ENCODE assay signal across 8 cellular contexts in the genomic region with DNA sequence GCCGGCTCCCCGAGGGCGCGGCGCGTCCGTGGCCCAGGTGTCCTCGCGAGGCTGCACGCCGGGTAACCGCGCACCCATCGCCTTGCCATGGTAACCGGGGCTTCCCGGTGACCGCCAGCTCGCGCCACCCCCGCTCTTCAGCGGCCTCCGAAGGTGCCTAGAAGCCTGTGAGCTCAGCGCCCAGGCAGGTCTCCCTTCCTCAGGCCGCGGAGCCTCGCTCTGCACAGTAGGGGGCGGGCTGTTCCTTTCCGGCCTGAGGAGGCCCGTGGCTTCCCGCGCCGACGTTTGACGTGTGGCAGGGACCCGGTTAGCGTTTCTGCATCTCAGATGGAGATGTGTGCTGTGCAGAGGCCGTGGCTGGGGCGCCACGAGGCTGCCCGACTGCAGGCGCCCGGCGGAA.
DNase-seq lines count a peak whose midpoint lies in the region; ATAC-seq, FAIRE-seq and TF ChIP-seq lines count a peak whose summit lies in the region.

No MANE protein-coding gene starts in this region.

- TF ChIP-seq POLR2A in HepG2 (IDR thresholded peaks at IDR 0.05; ENCODE audit: insufficient read depth in 1 of 2, low read depth in 2 of 2, low read length in 2 of 2) = no peak

- TF ChIP-seq RAD21 in HepG2 (CRISPR knock-in tag; IDR thresholded peaks at IDR 0.05) = no peak

- no peak for FAIRE-seq in HepG2 (lab: Jason Lieb, UNC)

- no peak for ATAC-seq in HepG2
- no peak for ATAC-seq in GM21576 (IDR thresholded peaks at IDR 0.05; ENCODE audit: unreplicated experiment)

- H3K4me3 ChIP-seq in HepG2 (replicated peaks in 1 of 3; ENCODE audit: insufficient read depth in 1 of 3, low read depth in 2 of 3, low read length in 3 of 3) (no peak overlapping the region), MM.1S (ENCODE audit: low read length) (no peak overlapping the region)

- H3K36me3 ChIP-seq in HepG2 (replicated peaks in 1 of 2; ENCODE audit: control insufficient read depth in 1 of 2, insufficient read depth in 2 of 2, low read length in 2 of 2) (no peaks in the 10 kb centered on the region), MM.1S (replicated peaks; ENCODE audit: insufficient read depth, low read length) (no peaks in the 10 kb centered on the region)

- TF ChIP-seq EP300 in HepG2 (IDR thresholded peaks at IDR 0.05; ENCODE audit: low read depth in 2 of 2, low read length in 2 of 2) (no peak), HepG2 (CRISPR knock-in tag; IDR thresholded peaks at IDR 0.05; ENCODE audit: borderline replicate concordance) (no peak)

- no peaks in the 10 kb centered on the region for H3K79me2 ChIP-seq in HepG2 (ENCODE audit: insufficient read depth, low read length)
- no peaks in the 10 kb centered on the region for H3K79me2 ChIP-seq in MM.1S (ENCODE audit: low read length)

- intact Hi-C loops in HepG2 (cut with micrococcal nuclease; ENCODE audit: unreplicated experiment) = no loop called here

- H2AFZ ChIP-seq in HepG2 (ENCODE audit: low read length) (no peak overlapping the region), MM.1S (ENCODE audit: low read length) (no peak overlapping the region)

- H3K4me1 ChIP-seq in HepG2 (ENCODE audit: insufficient read depth, low read length) (peaks cover 9% of the 10 kb centered on the region), MM.1S (ENCODE audit: low read length) (peaks cover 6% of the 10 kb centered on the region)

- POLR2A ChIA-PET in HepG2 (lab: Yijun Ruan, JAX) = no interaction called here

- in situ Hi-C loops in HepG2 (cut with HindIII; ENCODE audit: extremely low pct_ligation_motif_present, low pct_unique_long_range_greater_than_20kb) = no loop called here

- H3K4me2 ChIP-seq in HepG2 (ENCODE audit: low read depth, low read length) (no peak overlapping the region), MM.1S (ENCODE audit: low read depth, low read length) (no peak overlapping the region)

- no TSS peak for BruUV-seq in HepG2 (replicated peaks; lab: Mats Ljungman, UMichigan)

- WGBS in HepG2 (ENCODE audit: low lambda C conversion rate) = 93% methylated on average over 31 of the region's 43 CpGs

- no peak overlapping the region for H3K27ac ChIP-seq in HepG2 (ENCODE audit: extremely low read length, insufficient read depth, low read length)
- H3K27ac ChIP-seq in MM.1S (ENCODE audit: low read length) = no peak overlapping the region

- H3F3A ChIP-seq in MM.1S (ENCODE audit: insufficient read depth, low read length) = no peaks in the 10 kb centered on the region

- H3K9me2 ChIP-seq in MM.1S (replicated peaks; ENCODE audit: insufficient read depth, low read length) = no peaks in the 10 kb centered on the region

- H3K27me3 ChIP-seq in HepG2 (ENCODE audit: control insufficient read depth in 1 of 2, insufficient read depth in 2 of 2, low read length in 2 of 2) = peaks cover 0 to 6% of the 10 kb centered on the region in 2 experiments; a peak in 2 of 5 replicates
- no peaks in the 10 kb centered on the region for H3K27me3 ChIP-seq in MM.1S (replicated peaks; ENCODE audit: insufficient read depth, low read length)

- H3K9me3 ChIP-seq in HepG2 (ENCODE audit: low read length) (peaks cover 10% of the 10 kb centered on the region; the same call in 1 of the 2 replicates), MM.1S (replicated peaks; ENCODE audit: insufficient read depth, low read length) (no peaks in the 10 kb centered on the region)

- CTCF ChIA-PET in HepG2 (lab: Yijun Ruan, JAX; ENCODE audit: low intra/inter-chr PET ratio, low total read pairs) = no interaction called here

- H4K20me1 ChIP-seq in HepG2 (ENCODE audit: insufficient read depth, low read length) (no peaks in the 10 kb centered on the region), MM.1S (ENCODE audit: insufficient read depth, low read length) (no peaks in the 10 kb centered on the region)

- TF ChIP-seq CTCF in HepG2 (CRISPR knock-in tag; IDR thresholded peaks at IDR 0.05) = peak; percentile 50
- TF ChIP-seq CTCF in MM.1S (IDR thresholded peaks at IDR 0.05; ENCODE audit: low read length) = no peak

- no peak overlapping the region for H3K9ac ChIP-seq in HepG2 (ENCODE audit: insufficient read depth, low read depth, low read length)
- no peak overlapping the region for H3K9ac ChIP-seq in MM.1S (ENCODE audit: low read length)

- DNase-seq in COLO829 (ENCODE audit: low spot score) (peak; percentile 8), NCI-H2171 (lab: John Stamatoyannopoulos, UW) (peak; percentile 35), HepG2 (ENCODE audit: low spot score) (no peak), MM.1S (no peak), T1000 (lab: John Stamatoyannopoulos, UW) (no peak), GM19238 (ENCODE audit: insufficient read length, low spot score) (no peak)
- peak; percentile 8 for DNase-seq in activated naive CD8-positive, alpha-beta T cell treated with anti-CD3 and anti-CD28 coated beads, Interleukin-2, amount 50 U/mL, for 16 hours (ENCODE audit: low read depth, low spot score)

TF ChIP-seq in HepG2, 621 proteins besides CTCF, POLR2A, EP300 and RAD21 (continues in another document):
- TF ChIP-seq CBX5 (CRISPR knock-in tag; IDR thresholded peaks at IDR 0.05; ENCODE audit: borderline replicate concordance) = no peak
- TF ChIP-seq HIVEP1 (CRISPR knock-in tag; IDR thresholded peaks at IDR 0.05) = no peak
- 0 out of 2 replicates have a peak, but pooled peaks have one; percentile 17 for TF ChIP-seq ZBTB38 (CRISPR knock-in tag; IDR thresholded peaks at IDR 0.05)
- no peak for TF ChIP-seq RARG (CRISPR knock-in tag; IDR thresholded peaks at IDR 0.05; ENCODE audit: low read depth)
- no peak for TF ChIP-seq GPN1 (CRISPR knock-in tag; IDR thresholded peaks at IDR 0.05; ENCODE audit: borderline replicate concordance)
- TF ChIP-seq, protein P1, sequence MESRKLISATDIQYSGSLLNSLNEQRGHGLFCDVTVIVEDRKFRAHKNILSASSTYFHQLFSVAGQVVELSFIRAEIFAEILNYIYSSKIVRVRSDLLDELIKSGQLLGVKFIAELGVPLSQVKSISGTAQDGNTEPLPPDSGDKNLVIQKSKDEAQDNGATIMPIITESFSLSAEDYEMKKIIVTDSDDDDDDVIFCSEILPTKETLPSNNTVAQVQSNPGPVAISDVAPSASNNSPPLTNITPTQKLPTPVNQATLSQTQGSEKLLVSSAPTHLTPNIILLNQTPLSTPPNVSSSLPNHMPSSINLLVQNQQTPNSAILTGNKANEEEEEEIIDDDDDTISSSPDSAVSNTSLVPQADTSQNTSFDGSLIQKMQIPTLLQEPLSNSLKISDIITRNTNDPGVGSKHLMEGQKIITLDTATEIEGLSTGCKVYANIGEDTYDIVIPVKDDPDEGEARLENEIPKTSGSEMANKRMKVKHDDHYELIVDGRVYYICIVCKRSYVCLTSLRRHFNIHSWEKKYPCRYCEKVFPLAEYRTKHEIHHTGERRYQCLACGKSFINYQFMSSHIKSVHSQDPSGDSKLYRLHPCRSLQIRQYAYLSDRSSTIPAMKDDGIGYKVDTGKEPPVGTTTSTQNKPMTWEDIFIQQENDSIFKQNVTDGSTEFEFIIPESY (CRISPR knock-in tag; IDR thresholded peaks at IDR 0.05) = peak; percentile 96
- TF ChIP-seq ZNF30 (CRISPR knock-in tag; IDR thresholded peaks at IDR 0.05) = no peak
- no peak for TF ChIP-seq ZBTB42 (CRISPR knock-in tag; IDR thresholded peaks at IDR 0.05)
- TF ChIP-seq ZSCAN22 (CRISPR knock-in tag; IDR thresholded peaks at IDR 0.05) = no peak
- TF ChIP-seq, protein P2, sequence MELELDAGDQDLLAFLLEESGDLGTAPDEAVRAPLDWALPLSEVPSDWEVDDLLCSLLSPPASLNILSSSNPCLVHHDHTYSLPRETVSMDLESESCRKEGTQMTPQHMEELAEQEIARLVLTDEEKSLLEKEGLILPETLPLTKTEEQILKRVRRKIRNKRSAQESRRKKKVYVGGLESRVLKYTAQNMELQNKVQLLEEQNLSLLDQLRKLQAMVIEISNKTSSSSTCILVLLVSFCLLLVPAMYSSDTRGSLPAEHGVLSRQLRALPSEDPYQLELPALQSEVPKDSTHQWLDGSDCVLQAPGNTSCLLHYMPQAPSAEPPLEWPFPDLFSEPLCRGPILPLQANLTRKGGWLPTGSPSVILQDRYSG (CRISPR knock-in tag; IDR thresholded peaks at IDR 0.05) = no peak
- no peak for TF ChIP-seq ZNF430 (CRISPR knock-in tag; IDR thresholded peaks at IDR 0.05)
- TF ChIP-seq, protein P3, sequence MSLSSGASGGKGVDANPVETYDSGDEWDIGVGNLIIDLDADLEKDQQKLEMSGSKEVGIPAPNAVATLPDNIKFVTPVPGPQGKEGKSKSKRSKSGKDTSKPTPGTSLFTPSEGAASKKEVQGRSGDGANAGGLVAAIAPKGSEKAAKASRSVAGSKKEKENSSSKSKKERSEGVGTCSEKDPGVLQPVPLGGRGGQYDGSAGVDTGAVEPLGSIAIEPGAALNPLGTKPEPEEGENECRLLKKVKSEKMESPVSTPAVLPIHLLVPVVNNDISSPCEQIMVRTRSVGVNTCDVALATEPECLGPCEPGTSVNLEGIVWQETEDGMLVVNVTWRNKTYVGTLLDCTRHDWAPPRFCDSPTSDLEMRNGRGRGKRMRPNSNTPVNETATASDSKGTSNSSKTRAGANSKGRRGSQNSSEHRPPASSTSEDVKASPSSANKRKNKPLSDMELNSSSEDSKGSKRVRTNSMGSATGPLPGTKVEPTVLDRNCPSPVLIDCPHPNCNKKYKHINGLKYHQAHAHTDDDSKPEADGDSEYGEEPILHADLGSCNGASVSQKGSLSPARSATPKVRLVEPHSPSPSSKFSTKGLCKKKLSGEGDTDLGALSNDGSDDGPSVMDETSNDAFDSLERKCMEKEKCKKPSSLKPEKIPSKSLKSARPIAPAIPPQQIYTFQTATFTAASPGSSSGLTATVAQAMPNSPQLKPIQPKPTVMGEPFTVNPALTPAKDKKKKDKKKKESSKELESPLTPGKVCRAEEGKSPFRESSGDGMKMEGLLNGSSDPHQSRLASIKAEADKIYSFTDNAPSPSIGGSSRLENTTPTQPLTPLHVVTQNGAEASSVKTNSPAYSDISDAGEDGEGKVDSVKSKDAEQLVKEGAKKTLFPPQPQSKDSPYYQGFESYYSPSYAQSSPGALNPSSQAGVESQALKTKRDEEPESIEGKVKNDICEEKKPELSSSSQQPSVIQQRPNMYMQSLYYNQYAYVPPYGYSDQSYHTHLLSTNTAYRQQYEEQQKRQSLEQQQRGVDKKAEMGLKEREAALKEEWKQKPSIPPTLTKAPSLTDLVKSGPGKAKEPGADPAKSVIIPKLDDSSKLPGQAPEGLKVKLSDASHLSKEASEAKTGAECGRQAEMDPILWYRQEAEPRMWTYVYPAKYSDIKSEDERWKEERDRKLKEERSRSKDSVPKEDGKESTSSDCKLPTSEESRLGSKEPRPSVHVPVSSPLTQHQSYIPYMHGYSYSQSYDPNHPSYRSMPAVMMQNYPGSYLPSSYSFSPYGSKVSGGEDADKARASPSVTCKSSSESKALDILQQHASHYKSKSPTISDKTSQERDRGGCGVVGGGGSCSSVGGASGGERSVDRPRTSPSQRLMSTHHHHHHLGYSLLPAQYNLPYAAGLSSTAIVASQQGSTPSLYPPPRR (CRISPR knock-in tag; IDR thresholded peaks at IDR 0.05; ENCODE audit: borderline replicate concordance) = no peak

Comparison
In these comparisons a context has a peak if more than half of its experiments do, and no peak if none do; other contexts are left out.
1. DNase-seq: peak in COLO829 (single experiment), NCI-H2171 (single experiment) and activated naive CD8-positive, alpha-beta T cell treated with anti-CD3 and anti-CD28 coated beads, Interleukin-2, amount 50 U/mL, for 16 hours (single experiment); none in HepG2 (single experiment), MM.1S (single experiment), T1000 (single experiment) and GM19238 (single experiment).